Comparison of ENCODE assay signal across 18 cellular contexts in genomic region chr12:85516667-85517325, GRCh38.
DNase-seq lines count a peak whose midpoint lies in the region; FAIRE-seq and TF ChIP-seq lines count a peak whose summit lies in the region.
"Had no signal": no experiment of that assay in that cellular context is flagged by ENCODE, and none has a peak within 500 bp of the region (broad histone marks: within the 10 kb centered on the region; RNA-seq: fewer than 3 reads in every experiment).

No MANE protein-coding gene starts in this region.

- no peak overlapping the region for H2BK120ac ChIP-seq in mesendoderm (ENCODE audit: low read depth, low read length)

- CTCF ChIA-PET in activated naive CD4-positive, alpha-beta T cell treated with anti-CD3 and anti-CD28 coated beads for 36 hours (lab: Charles Lee): no interaction called here

- peaks cover 5% of the 10 kb centered on the region for H3K9me3 Mint-ChIP-seq in activated naive CD4-positive, alpha-beta T cell treated with anti-CD3 and anti-CD28 coated beads for 36 hours

- no peaks in the 10 kb centered on the region for H3K4me1 Mint-ChIP-seq in activated naive CD4-positive, alpha-beta T cell treated with anti-CD3 and anti-CD28 coated beads for 36 hours (ENCODE audit: low read depth)

- no peak overlapping the region for H4K5ac ChIP-seq in mesendoderm (ENCODE audit: low read length)

- H3K4me2 ChIP-seq in mesendoderm (ENCODE audit: low read length): no peak overlapping the region
- H3K4me2 ChIP-seq: KMS-11 had no signal

- no peak overlapping the region for H3K4me3 Mint-ChIP-seq in activated naive CD4-positive, alpha-beta T cell treated with anti-CD3 and anti-CD28 coated beads for 36 hours

- no peak overlapping the region for H3K9ac ChIP-seq in mesendoderm (ENCODE audit: low read length)
- H3K9ac ChIP-seq: KMS-11 had no signal

- H3K4me3 ChIP-seq in bronchial epithelial cell (ENCODE audit: low read depth, low read length): no peak overlapping the region
- no peak overlapping the region for H3K4me3 ChIP-seq in mesendoderm (ENCODE audit: low read length)
- H3K4me3 ChIP-seq: GM12878, HAP-1 had no signal

- H3K56ac ChIP-seq in mesendoderm (ENCODE audit: low read length): no peak overlapping the region

- intact Hi-C loops in activated naive CD4-positive, alpha-beta T cell treated with anti-CD3 and anti-CD28 coated beads for 36 hours (cut with micrococcal nuclease): no loop called here

- H3K36me3 ChIP-seq in bronchial epithelial cell (ENCODE audit: control insufficient read depth, insufficient read depth, low read length) (no peaks in the 10 kb centered on the region), mesendoderm (ENCODE audit: control insufficient read depth, insufficient read depth, low read length) (no peaks in the 10 kb centered on the region)
- H3K36me3 ChIP-seq: HAP-1 had no signal

- H4K8ac ChIP-seq in mesendoderm (ENCODE audit: low read depth, low read length): no peak overlapping the region

- peak overlapping the region; percentile 22 for H3K18ac ChIP-seq in mesendoderm (ENCODE audit: low read length)

- H3K4ac ChIP-seq in mesendoderm (ENCODE audit: low read depth, low read length): no peak overlapping the region

- no peak overlapping the region for H2AK5ac ChIP-seq in mesendoderm (ENCODE audit: low read length)

- no peaks in the 10 kb centered on the region for H3K36me3 Mint-ChIP-seq in activated naive CD4-positive, alpha-beta T cell treated with anti-CD3 and anti-CD28 coated beads for 36 hours (ENCODE audit: low read depth)

- no peaks in the 10 kb centered on the region for H3K27me3 ChIP-seq in bronchial epithelial cell (ENCODE audit: control insufficient read depth, insufficient read depth, low read length)
- no peaks in the 10 kb centered on the region for H3K27me3 ChIP-seq in mesendoderm (ENCODE audit: insufficient read depth, low read length, poor library complexity)

- no peaks in the 10 kb centered on the region for H3K79me1 ChIP-seq in mesendoderm (ENCODE audit: low read length)

- H3K27ac ChIP-seq in mesendoderm (ENCODE audit: low read depth, low read length): no peak overlapping the region
- H3K27ac ChIP-seq: C4-2B, KMS-11 had no signal

- H3K27me3 Mint-ChIP-seq in activated naive CD4-positive, alpha-beta T cell treated with anti-CD3 and anti-CD28 coated beads for 36 hours (ENCODE audit: low read depth): no peaks in the 10 kb centered on the region

- DNase-seq in NCI-H748 (lab: John Stamatoyannopoulos, UW; ENCODE audit: unreplicated experiment) (peak; percentile 8), NCI-H748 treated with DMSO at 0.1 percent for 48 hours (lab: John Stamatoyannopoulos, UW) (no peak), NCI-H226 (peak; percentile 9), bronchial epithelial cell (ENCODE audit: low read depth) (peak; percentile 75), mesendoderm (no peak), LoVo (ENCODE audit: low spot score) (no peak), NCI-H82 treated with DMSO at 0.1 percent for 48 hours (lab: John Stamatoyannopoulos, UW; ENCODE audit: unreplicated experiment) (no peak)
- no peak for DNase-seq in activated naive CD4-positive, alpha-beta T cell treated with anti-CD3 and anti-CD28 coated beads for 36 hours
- DNase-seq: DMS79 treated with DMSO at 0.1 percent for 48 hours, IMR-90, MV-4-11, NCI-H187, NCI-H510A treated with DMSO at 0.1 percent for 48 hours, T-helper 1 cell had no signal

- no peak for TF ChIP-seq CTCF in bronchial epithelial cell (IDR thresholded peaks at IDR 0.05; ENCODE audit: insufficient read depth, low read length, severe bottlenecking)

- no peaks in the 10 kb centered on the region for H3K4me1 ChIP-seq in mesendoderm (ENCODE audit: control insufficient read depth, low read depth, low read length)

- H2BK5ac ChIP-seq in mesendoderm (ENCODE audit: low read length): no peak overlapping the region

- FAIRE-seq in bronchial epithelial cell (lab: Jason Lieb, UNC): no peak
- FAIRE-seq: GM12878 had no signal

- H2BK15ac ChIP-seq in mesendoderm (replicated peaks; ENCODE audit: low read depth): no peak overlapping the region

- no peak overlapping the region for H3K23ac ChIP-seq in mesendoderm (ENCODE audit: low read length)

- WGBS in mesendoderm (ENCODE audit: extremely low coverage, insufficient coverage, low lambda C conversion rate): no CpG with 5 or more reads among the region's 3 CpGs

- no peaks in the 10 kb centered on the region for H3K79me2 ChIP-seq in mesendoderm (ENCODE audit: control insufficient read depth, insufficient read depth, low read length)

- H3K27ac Mint-ChIP-seq in activated naive CD4-positive, alpha-beta T cell treated with anti-CD3 and anti-CD28 coated beads for 36 hours: no peak overlapping the region

Comparison
In these comparisons a context has a peak if more than half of its experiments do, and no peak if none do; other contexts are left out.
1. DNase-seq: peak in NCI-H748 (single experiment), NCI-H226 (single experiment) and bronchial epithelial cell (single experiment); none in NCI-H748 treated with DMSO at 0.1 percent for 48 hours (single experiment), mesendoderm (single experiment), activated naive CD4-positive, alpha-beta T cell treated with anti-CD3 and anti-CD28 coated beads for 36 hours (single experiment), LoVo (single experiment) and NCI-H82 treated with DMSO at 0.1 percent for 48 hours (single experiment).